In genomic region chr21:45451771-45452182, GRCh38 we compare ENCODE assay signal across 25 cellular contexts.
"Had no signal": no experiment of that assay in that cellular context is flagged by ENCODE, and none has a peak within 500 bp of the region (broad histone marks: within the 10 kb centered on the region; RNA-seq: fewer than 3 reads in every experiment).

No MANE protein-coding gene starts in this region.

- H3K4me3 Mint-ChIP-seq: activated CD4-positive, alpha-beta T cell treated with anti-CD3 and anti-CD28 coated beads, Interleukin-2, amount 10 ng/mL, durations not matched to agents 7 days and 5 days; activated CD8-positive, alpha-beta memory T cell treated with anti-CD3 and anti-CD28 coated beads, Interleukin-2, amount 10 ng/mL, durations not matched to agents 7 days and 5 days; activated CD8-positive, alpha-beta T cell treated with anti-CD3 and anti-CD28 coated beads for 36 hours; activated naive CD4-positive, alpha-beta T cell treated with anti-CD3 and anti-CD28 coated beads, Interleukin-2, amount 10 ng/mL, durations not matched to agents 7 days and 5 days; brain; naive thymus-derived CD8-positive, alpha-beta T cell; stimulated activated effector memory CD8-positive, alpha-beta T cell treated with anti-CD3 and anti-CD28 coated beads, Interleukin-12 subunit alpha, Interleukin-12 subunit beta, amount 100 ng/mL, for 72 hours; stimulated activated naive CD8-positive, alpha-beta T cell treated with anti-CD3 and anti-CD28 coated beads, Interleukin-15, amount 100 ng/mL, for 72 hours had no signal

- H3K27ac Mint-ChIP-seq: activated CD4-positive, alpha-beta T cell treated with anti-CD3 and anti-CD28 coated beads, Interleukin-2, amount 10 ng/mL, durations not matched to agents 7 days and 5 days; activated CD8-positive, alpha-beta memory T cell treated with anti-CD3 and anti-CD28 coated beads, Interleukin-2, amount 10 ng/mL, durations not matched to agents 7 days and 5 days; activated CD8-positive, alpha-beta T cell treated with anti-CD3 and anti-CD28 coated beads for 36 hours; activated naive CD4-positive, alpha-beta T cell treated with anti-CD3 and anti-CD28 coated beads, Interleukin-2, amount 10 ng/mL, durations not matched to agents 7 days and 5 days; brain; stimulated activated effector memory CD8-positive, alpha-beta T cell treated with anti-CD3 and anti-CD28 coated beads, Interleukin-12 subunit alpha, Interleukin-12 subunit beta, amount 100 ng/mL, for 72 hours; stimulated activated naive CD8-positive, alpha-beta T cell treated with anti-CD3 and anti-CD28 coated beads, Interleukin-15, amount 100 ng/mL, for 72 hours had no signal

- H3K36me3 Mint-ChIP-seq: activated CD8-positive, alpha-beta memory T cell treated with anti-CD3 and anti-CD28 coated beads, Interleukin-2, amount 10 ng/mL, durations not matched to agents 7 days and 5 days; activated naive CD4-positive, alpha-beta T cell treated with anti-CD3 and anti-CD28 coated beads, Interleukin-2, amount 10 ng/mL, durations not matched to agents 7 days and 5 days; naive thymus-derived CD8-positive, alpha-beta T cell; stimulated activated effector memory CD8-positive, alpha-beta T cell treated with anti-CD3 and anti-CD28 coated beads, Interleukin-12 subunit alpha, Interleukin-12 subunit beta, amount 100 ng/mL, for 72 hours had no signal

- H3K27ac ChIP-seq: esophagus squamous epithelium, gastrocnemius medialis, heart left ventricle, ovary, right lobe of liver, transverse colon, vagina had no signal

- H3K4me1 ChIP-seq: gastrocnemius medialis had no signal

- H3K9me3 ChIP-seq: esophagus squamous epithelium, gastrocnemius medialis, ovary, right lobe of liver, transverse colon, vagina had no signal

- DNase-seq: activated CD4-positive, alpha-beta T cell treated with anti-CD3 and anti-CD28 coated beads, Interleukin-2, amount 10 ng/mL, durations not matched to agents 7 days and 5 days; activated CD8-positive, alpha-beta memory T cell treated with anti-CD3 and anti-CD28 coated beads, Interleukin-2, amount 10 ng/mL, durations not matched to agents 7 days and 5 days; activated CD8-positive, alpha-beta T cell treated with anti-CD3 and anti-CD28 coated beads for 36 hours; activated effector memory CD4-positive, alpha-beta T cell treated with anti-CD3 and anti-CD28 coated beads, Interleukin-2, amount 50 U/mL, for 16 hours; activated naive CD4-positive, alpha-beta T cell treated with anti-CD3 and anti-CD28 coated beads, Interleukin-2, amount 10 ng/mL, durations not matched to agents 7 days and 5 days; activated T-cell treated with anti-CD3 and anti-CD28 coated beads for 4 hours; anterior cingulate cortex; central memory CD4-positive, alpha-beta T cell; esophagus squamous epithelium; gastrocnemius medialis; islet precursor cell; stimulated activated CD4-positive, alpha-beta T cell treated with anti-CD3 and anti-CD28 coated beads, Interleukin-2, amount 100 ng/mL, for 24 hours; stimulated activated naive CD8-positive, alpha-beta T cell treated with anti-CD3 and anti-CD28 coated beads, Interleukin-15, amount 100 ng/mL, for 72 hours; T-helper 2 cell; transverse colon had no signal

- H3K4me3 ChIP-seq: esophagus squamous epithelium, gastrocnemius medialis, heart left ventricle, lung, ovary, right lobe of liver, skin epidermis, transverse colon, vagina had no signal

- FAIRE-seq: colon had no signal

- H3K4me1 Mint-ChIP-seq: activated CD4-positive, alpha-beta T cell treated with anti-CD3 and anti-CD28 coated beads, Interleukin-2, amount 10 ng/mL, durations not matched to agents 7 days and 5 days; activated CD8-positive, alpha-beta memory T cell treated with anti-CD3 and anti-CD28 coated beads, Interleukin-2, amount 10 ng/mL, durations not matched to agents 7 days and 5 days; activated naive CD4-positive, alpha-beta T cell treated with anti-CD3 and anti-CD28 coated beads, Interleukin-2, amount 10 ng/mL, durations not matched to agents 7 days and 5 days; stimulated activated effector memory CD8-positive, alpha-beta T cell treated with anti-CD3 and anti-CD28 coated beads, Interleukin-12 subunit alpha, Interleukin-12 subunit beta, amount 100 ng/mL, for 72 hours; stimulated activated naive CD8-positive, alpha-beta T cell treated with anti-CD3 and anti-CD28 coated beads, Interleukin-15, amount 100 ng/mL, for 72 hours had no signal

- H3K9me3 Mint-ChIP-seq: stimulated activated effector memory CD8-positive, alpha-beta T cell treated with anti-CD3 and anti-CD28 coated beads, Interleukin-12 subunit alpha, Interleukin-12 subunit beta, amount 100 ng/mL, for 72 hours; stimulated activated naive CD8-positive, alpha-beta T cell treated with anti-CD3 and anti-CD28 coated beads, Interleukin-15, amount 100 ng/mL, for 72 hours had no signal

- H3K27me3 ChIP-seq: heart left ventricle, ovary, right lobe of liver, transverse colon, vagina had no signal

- H3K36me3 ChIP-seq: esophagus squamous epithelium, gastrocnemius medialis, ovary, right lobe of liver, transverse colon, vagina had no signal
